Comparison of ENCODE assay signal across 1 cellular context in genomic region chr4:39621582-39621981, GRCh38.
TF ChIP-seq lines count a peak whose summit lies in the region.

No MANE protein-coding gene starts in this region.

TF ChIP-seq in HepG2, 621 proteins besides CTCF, POLR2A, EP300 and RAD21 (continued from another document):
- TF ChIP-seq AHDC1 (CRISPR knock-in tag; IDR thresholded peaks at IDR 0.05; ENCODE audit: borderline replicate concordance) (peak; percentile 27; the same call in 1 of the 2 replicates), PPARG (CRISPR knock-in tag; conservative IDR thresholded peaks at IDR 0.05) (0 out of 2 replicates have a peak, but pooled peaks have one; percentile 12), ZNF354B (CRISPR knock-in tag; IDR thresholded peaks at IDR 0.05) (no peak), ARID5B (CRISPR knock-in tag; IDR thresholded peaks at IDR 0.05) (peak; percentile 76), NR2F6 (IDR thresholded peaks at IDR 0.05) (peak; percentile 84), NR2F6 (CRISPR knock-in tag; IDR thresholded peaks at IDR 0.05) (peak; percentile 86), ZNF138 (CRISPR knock-in tag; IDR thresholded peaks at IDR 0.05; ENCODE audit: low read depth) (no peak), CEBPZ (IDR thresholded peaks at IDR 0.05; ENCODE audit: low read length) (no peak), LRRFIP1 (CRISPR knock-in tag; conservative IDR thresholded peaks at IDR 0.05) (no peak), FOXA3 (CRISPR knock-in tag; IDR thresholded peaks at IDR 0.05) (peak; percentile 34; the same call in 1 of the 2 replicates), YY1 (IDR thresholded peaks at IDR 0.05; ENCODE audit: insufficient read depth, insufficient replicate concordance, low read depth, low read length) (no peak), BHLHE40 (IDR thresholded peaks at IDR 0.05; ENCODE audit: low read length) (no peak), ZNF784 (CRISPR knock-in tag; IDR thresholded peaks at IDR 0.05; ENCODE audit: borderline replicate concordance) (no peak), FOXO1 (CRISPR knock-in tag; IDR thresholded peaks at IDR 0.05) (no peak), ATF3 (CRISPR knock-in tag; IDR thresholded peaks at IDR 0.05) (peak; percentile 75; the same call in 1 of the 2 replicates)
